11 cellular contexts compared by ENCODE assay signal in genomic region chr21:34908424-34909055, GRCh38.
A peak's percentile ranks its signal among the peaks of the same experiment; 100 is the strongest.
DNase-seq lines count a peak whose midpoint lies in the region; ATAC-seq, FAIRE-seq and TF ChIP-seq lines count a peak whose summit lies in the region.
"Had no signal": no experiment of that assay in that cellular context is flagged by ENCODE, and none has a peak within 500 bp of the region (broad histone marks: within the 10 kb centered on the region; RNA-seq: fewer than 3 reads in every experiment).

No MANE protein-coding gene starts in this region.

- no peak for DNase-seq in stimulated activated naive CD8-positive, alpha-beta T cell treated with anti-CD3 and anti-CD28 coated beads, Interleukin-15, Interleukin-2, amounts not matched to agents 100 U/mL and 50 U/mL, for 24 hours
- no peak for DNase-seq in T-helper 2 cell treated with Interferon-gamma antibody and Interleukin-4, amounts not matched to agents 5 μg/mL and 100 μg/mL, for 36 hours (ENCODE audit: low spot score)
- DNase-seq in immature natural killer cell = peak in 2 of 3 donors; percentile 14 to 23
- DNase-seq in GM20000 (ENCODE audit: low spot score) = no peak
- DNase-seq in NCI-H510A (lab: John Stamatoyannopoulos, UW) = no peak
- DNase-seq in RCC 7860 (ENCODE audit: low spot score) = no peak
- DNase-seq: amniotic stem cell, NCI-H524 had no signal

- H3K4me1 Mint-ChIP-seq in stimulated activated naive CD8-positive, alpha-beta T cell treated with anti-CD3 and anti-CD28 coated beads, Interleukin-15, Interleukin-2, amounts not matched to agents 100 ng/mL and 50 ng/mL, for 24 hours (ENCODE audit: low read depth) = peaks cover 79% of the 10 kb centered on the region
- H3K4me1 Mint-ChIP-seq in T-helper 2 cell treated with Interferon-gamma antibody and Interleukin-4, amounts not matched to agents 5 μg/mL and 100 μg/mL, for 36 hours (ENCODE audit: low read depth) = peaks cover 41% of the 10 kb centered on the region
- H3K4me1 Mint-ChIP-seq in immature natural killer cell = peaks cover 54 to 86% of the 10 kb centered on the region in 2 donors

- H3K27me3 Mint-ChIP-seq in stimulated activated naive CD8-positive, alpha-beta T cell treated with anti-CD3 and anti-CD28 coated beads, Interleukin-15, Interleukin-2, amounts not matched to agents 100 ng/mL and 50 ng/mL, for 24 hours = no peaks in the 10 kb centered on the region
- H3K27me3 Mint-ChIP-seq in T-helper 2 cell treated with Interferon-gamma antibody and Interleukin-4, amounts not matched to agents 5 μg/mL and 100 μg/mL, for 36 hours (ENCODE audit: low read depth) = no peaks in the 10 kb centered on the region
- peaks cover 0 to 6% (median 0%) of the 10 kb centered on the region in 3 donors for H3K27me3 Mint-ChIP-seq in immature natural killer cell (ENCODE audit: low read depth in 3 of 3)

- H3K4me3 Mint-ChIP-seq in stimulated activated naive CD8-positive, alpha-beta T cell treated with anti-CD3 and anti-CD28 coated beads, Interleukin-15, Interleukin-2, amounts not matched to agents 100 ng/mL and 50 ng/mL, for 24 hours = peak overlapping the region; percentile 40
- H3K4me3 Mint-ChIP-seq in T-helper 2 cell treated with Interferon-gamma antibody and Interleukin-4, amounts not matched to agents 5 μg/mL and 100 μg/mL, for 36 hours = peak overlapping the region; percentile 2
- H3K4me3 Mint-ChIP-seq in immature natural killer cell = peak overlapping the region in 3 of 5 donors; percentile 14 to 57 (median 36)

- ATAC-seq in stimulated activated naive CD8-positive, alpha-beta T cell treated with anti-CD3 and anti-CD28 coated beads, Interleukin-15, Interleukin-2, amounts not matched to agents 100 U/mL and 50 U/mL, for 24 hours = no peak
- ATAC-seq in HG03196 (IDR thresholded peaks at IDR 0.05; ENCODE audit: unreplicated experiment) = no peak
- ATAC-seq: gastrocnemius medialis had no signal

- no peak for TF ChIP-seq CTCF in GM20000 (IDR thresholded peaks at IDR 0.05; ENCODE audit: extremely low read depth, missing control alignments)

- no peaks in the 10 kb centered on the region for H3K36me3 Mint-ChIP-seq in stimulated activated naive CD8-positive, alpha-beta T cell treated with anti-CD3 and anti-CD28 coated beads, Interleukin-15, Interleukin-2, amounts not matched to agents 100 ng/mL and 50 ng/mL, for 24 hours (ENCODE audit: low read depth)
- peaks cover 13% of the 10 kb centered on the region for H3K36me3 Mint-ChIP-seq in T-helper 2 cell treated with Interferon-gamma antibody and Interleukin-4, amounts not matched to agents 5 μg/mL and 100 μg/mL, for 36 hours (ENCODE audit: low read depth)
- H3K36me3 Mint-ChIP-seq in immature natural killer cell = no peaks in the 10 kb centered on the region

- H3K9me3 Mint-ChIP-seq in stimulated activated naive CD8-positive, alpha-beta T cell treated with anti-CD3 and anti-CD28 coated beads, Interleukin-15, Interleukin-2, amounts not matched to agents 100 ng/mL and 50 ng/mL, for 24 hours = no peaks in the 10 kb centered on the region
- H3K9me3 Mint-ChIP-seq in T-helper 2 cell treated with Interferon-gamma antibody and Interleukin-4, amounts not matched to agents 5 μg/mL and 100 μg/mL, for 36 hours = no peaks in the 10 kb centered on the region
- H3K9me3 Mint-ChIP-seq in immature natural killer cell = no peaks in the 10 kb centered on the region

- no peak for FAIRE-seq in RCC 7860 (lab: Jason Lieb, UNC)

- H3K27ac Mint-ChIP-seq in stimulated activated naive CD8-positive, alpha-beta T cell treated with anti-CD3 and anti-CD28 coated beads, Interleukin-15, Interleukin-2, amounts not matched to agents 100 ng/mL and 50 ng/mL, for 24 hours = peak overlapping the region; percentile 49
- no peak overlapping the region for H3K27ac Mint-ChIP-seq in T-helper 2 cell treated with Interferon-gamma antibody and Interleukin-4, amounts not matched to agents 5 μg/mL and 100 μg/mL, for 36 hours
- peak overlapping the region in 5 of 6 donors; percentile 6 to 53 (median 38) for H3K27ac Mint-ChIP-seq in immature natural killer cell

Comparison
In these comparisons a context has a peak if more than half of its experiments do, and no peak if none do; other contexts are left out.
1. DNase-seq: peak in immature natural killer cell (2 of 3); none in stimulated activated naive CD8-positive, alpha-beta T cell treated with anti-CD3 and anti-CD28 coated beads, Interleukin-15, Interleukin-2, amounts not matched to agents 100 U/mL and 50 U/mL, for 24 hours (single experiment), T-helper 2 cell treated with Interferon-gamma antibody and Interleukin-4, amounts not matched to agents 5 μg/mL and 100 μg/mL, for 36 hours (single experiment), GM20000 (single experiment), NCI-H510A (single experiment) and RCC 7860 (single experiment).
2. Peak in every context shown above with its lines, with median percentiles within 50 percentile points of each other: H3K4me3 Mint-ChIP-seq.